Comparison of ENCODE assay signal across 1 cellular context in the genomic region with DNA sequence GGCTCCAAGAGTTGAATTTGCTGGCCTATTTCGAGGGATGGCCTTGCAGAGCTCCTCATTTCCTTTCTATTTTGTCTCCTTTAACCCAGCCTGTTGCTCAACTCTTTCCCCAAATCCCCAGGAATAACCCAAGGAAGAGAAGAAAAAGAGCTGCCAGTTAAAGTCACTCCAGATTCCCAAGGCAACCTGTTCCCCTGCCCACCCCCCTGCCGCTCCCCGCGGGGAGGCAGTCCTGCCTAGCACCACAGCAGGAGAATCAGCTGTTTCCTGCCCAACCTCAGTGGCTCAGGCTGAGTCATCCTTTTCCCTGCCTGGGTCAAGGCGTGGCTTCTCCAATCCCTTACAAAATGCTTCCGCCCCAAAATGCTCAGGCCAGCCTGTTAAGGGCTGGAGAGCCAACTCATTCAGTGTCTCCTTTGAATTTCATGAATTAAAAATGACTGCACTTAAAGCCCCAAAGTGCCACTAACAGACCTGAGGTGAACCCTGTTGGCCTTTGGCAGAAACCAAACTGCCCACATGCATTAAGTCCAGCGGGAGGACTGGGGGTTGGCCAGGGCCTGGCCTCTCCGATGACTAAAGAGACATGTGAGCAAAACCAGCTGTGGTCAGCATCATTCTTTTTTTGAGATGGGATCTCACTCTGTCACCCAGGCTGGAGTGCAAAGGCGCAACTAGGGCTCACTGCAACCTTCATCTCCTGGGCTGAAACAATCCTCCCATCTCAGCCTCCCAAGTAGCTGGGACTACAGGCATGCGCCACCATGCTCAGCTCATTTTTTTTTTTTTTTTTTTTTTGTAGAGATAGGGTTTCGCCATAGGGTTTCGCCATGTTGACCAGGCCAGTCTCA.
TF ChIP-seq lines count a peak whose summit lies in the region.

No MANE protein-coding gene starts in this region.

TF ChIP-seq in HepG2, 621 proteins besides CTCF, POLR2A, EP300 and RAD21 (continues in another document):
- TF ChIP-seq, protein P1, sequence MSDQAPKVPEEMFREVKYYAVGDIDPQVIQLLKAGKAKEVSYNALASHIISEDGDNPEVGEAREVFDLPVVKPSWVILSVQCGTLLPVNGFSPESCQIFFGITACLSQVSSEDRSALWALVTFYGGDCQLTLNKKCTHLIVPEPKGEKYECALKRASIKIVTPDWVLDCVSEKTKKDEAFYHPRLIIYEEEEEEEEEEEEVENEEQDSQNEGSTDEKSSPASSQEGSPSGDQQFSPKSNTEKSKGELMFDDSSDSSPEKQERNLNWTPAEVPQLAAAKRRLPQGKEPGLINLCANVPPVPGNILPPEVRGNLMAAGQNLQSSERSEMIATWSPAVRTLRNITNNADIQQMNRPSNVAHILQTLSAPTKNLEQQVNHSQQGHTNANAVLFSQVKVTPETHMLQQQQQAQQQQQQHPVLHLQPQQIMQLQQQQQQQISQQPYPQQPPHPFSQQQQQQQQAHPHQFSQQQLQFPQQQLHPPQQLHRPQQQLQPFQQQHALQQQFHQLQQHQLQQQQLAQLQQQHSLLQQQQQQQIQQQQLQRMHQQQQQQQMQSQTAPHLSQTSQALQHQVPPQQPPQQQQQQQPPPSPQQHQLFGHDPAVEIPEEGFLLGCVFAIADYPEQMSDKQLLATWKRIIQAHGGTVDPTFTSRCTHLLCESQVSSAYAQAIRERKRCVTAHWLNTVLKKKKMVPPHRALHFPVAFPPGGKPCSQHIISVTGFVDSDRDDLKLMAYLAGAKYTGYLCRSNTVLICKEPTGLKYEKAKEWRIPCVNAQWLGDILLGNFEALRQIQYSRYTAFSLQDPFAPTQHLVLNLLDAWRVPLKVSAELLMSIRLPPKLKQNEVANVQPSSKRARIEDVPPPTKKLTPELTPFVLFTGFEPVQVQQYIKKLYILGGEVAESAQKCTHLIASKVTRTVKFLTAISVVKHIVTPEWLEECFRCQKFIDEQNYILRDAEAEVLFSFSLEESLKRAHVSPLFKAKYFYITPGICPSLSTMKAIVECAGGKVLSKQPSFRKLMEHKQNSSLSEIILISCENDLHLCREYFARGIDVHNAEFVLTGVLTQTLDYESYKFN (CRISPR knock-in tag; conservative IDR thresholded peaks at IDR 0.05), result no peak
- TF ChIP-seq ATAD3A (CRISPR knock-in tag; IDR thresholded peaks at IDR 0.05) (no peak), THAP11 (CRISPR knock-in tag; IDR thresholded peaks at IDR 0.05) (no peak), AGO2 (optimal IDR thresholded peaks at IDR 0.05; ENCODE audit: low read depth, low read length) (no peak), ZSCAN22 (CRISPR knock-in tag; IDR thresholded peaks at IDR 0.05) (no peak), ZNF253 (CRISPR knock-in tag; IDR thresholded peaks at IDR 0.05; ENCODE audit: borderline replicate concordance) (no peak), ZNF615 (CRISPR knock-in tag; IDR thresholded peaks at IDR 0.05; ENCODE audit: borderline replicate concordance) (no peak), SIN3A (IDR thresholded peaks at IDR 0.05; ENCODE audit: borderline replicate concordance, low read depth, low read length) (no peak), CENPX (CRISPR knock-in tag; IDR thresholded peaks at IDR 0.05) (no peak), ZNF605 (CRISPR knock-in tag; IDR thresholded peaks at IDR 0.05) (no peak), JUN (CRISPR knock-in tag; IDR thresholded peaks at IDR 0.05) (no peak), ZNF331 (CRISPR knock-in tag; IDR thresholded peaks at IDR 0.05) (peak; percentile 14; the same call in 1 of the 2 replicates), PHB2 (IDR thresholded peaks at IDR 0.05; ENCODE audit: partially characterized antibody) (no peak), RARA (CRISPR knock-in tag; IDR thresholded peaks at IDR 0.05) (0 out of 2 replicates have a peak, but pooled peaks have one; percentile 15), TARDBP (CRISPR knock-in tag; IDR thresholded peaks at IDR 0.05) (no peak), HOXA7 (CRISPR knock-in tag; IDR thresholded peaks at IDR 0.05) (no peak), NFKBIZ (CRISPR knock-in tag; IDR thresholded peaks at IDR 0.05) (no peak), ZFP1 (CRISPR knock-in tag; IDR thresholded peaks at IDR 0.05) (no peak), KLF13 (CRISPR knock-in tag; IDR thresholded peaks at IDR 0.05) (no peak), SAP130 (CRISPR knock-in tag; IDR thresholded peaks at IDR 0.05; ENCODE audit: low read depth) (peak; percentile 65), TAF1 (CRISPR knock-in tag; IDR thresholded peaks at IDR 0.05) (no peak), ZNF350 (CRISPR knock-in tag; IDR thresholded peaks at IDR 0.05; ENCODE audit: borderline replicate concordance, low read depth) (no peak), ZNF891 (CRISPR knock-in tag; IDR thresholded peaks at IDR 0.05) (no peak)
- TF ChIP-seq, protein P2, sequence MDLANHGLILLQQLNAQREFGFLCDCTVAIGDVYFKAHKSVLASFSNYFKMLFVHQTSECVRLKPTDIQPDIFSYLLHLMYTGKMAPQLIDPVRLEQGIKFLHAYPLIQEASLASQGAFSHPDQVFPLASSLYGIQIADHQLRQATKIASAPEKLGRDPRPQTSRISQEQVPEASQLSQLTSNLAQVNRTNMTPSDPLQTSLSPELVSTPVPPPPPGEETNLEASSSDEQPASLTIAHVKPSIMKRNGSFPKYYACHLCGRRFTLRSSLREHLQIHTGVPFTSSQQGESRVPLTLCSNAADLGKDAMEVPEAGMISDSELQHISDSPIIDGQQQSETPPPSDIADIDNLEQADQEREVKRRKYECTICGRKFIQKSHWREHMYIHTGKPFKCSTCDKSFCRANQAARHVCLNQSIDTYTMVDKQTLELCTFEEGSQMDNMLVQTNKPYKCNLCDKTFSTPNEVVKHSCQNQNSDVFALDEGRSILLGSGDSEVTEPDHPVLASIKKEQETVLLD (CRISPR knock-in tag; IDR thresholded peaks at IDR 0.05; ENCODE audit: low read depth), result no peak
- TF ChIP-seq, protein P3, sequence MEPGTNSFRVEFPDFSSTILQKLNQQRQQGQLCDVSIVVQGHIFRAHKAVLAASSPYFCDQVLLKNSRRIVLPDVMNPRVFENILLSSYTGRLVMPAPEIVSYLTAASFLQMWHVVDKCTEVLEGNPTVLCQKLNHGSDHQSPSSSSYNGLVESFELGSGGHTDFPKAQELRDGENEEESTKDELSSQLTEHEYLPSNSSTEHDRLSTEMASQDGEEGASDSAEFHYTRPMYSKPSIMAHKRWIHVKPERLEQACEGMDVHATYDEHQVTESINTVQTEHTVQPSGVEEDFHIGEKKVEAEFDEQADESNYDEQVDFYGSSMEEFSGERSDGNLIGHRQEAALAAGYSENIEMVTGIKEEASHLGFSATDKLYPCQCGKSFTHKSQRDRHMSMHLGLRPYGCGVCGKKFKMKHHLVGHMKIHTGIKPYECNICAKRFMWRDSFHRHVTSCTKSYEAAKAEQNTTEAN (CRISPR knock-in tag; conservative IDR thresholded peaks at IDR 0.05), result no peak
- TF ChIP-seq, protein P4, sequence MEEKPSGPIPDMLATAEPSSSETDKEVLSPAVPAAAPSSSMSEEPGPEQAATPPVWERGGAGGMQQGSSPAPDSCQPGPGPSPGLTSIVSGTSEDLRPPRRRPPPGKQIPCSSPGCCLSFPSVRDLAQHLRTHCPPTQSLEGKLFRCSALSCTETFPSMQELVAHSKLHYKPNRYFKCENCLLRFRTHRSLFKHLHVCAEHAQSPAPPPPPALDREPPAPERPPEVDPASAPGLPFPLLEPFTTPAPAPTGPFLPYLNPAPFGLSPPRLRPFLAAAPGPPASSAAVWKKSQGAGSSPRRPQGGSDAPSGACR (CRISPR knock-in tag; IDR thresholded peaks at IDR 0.05), result no peak
- TF ChIP-seq, protein P5, sequence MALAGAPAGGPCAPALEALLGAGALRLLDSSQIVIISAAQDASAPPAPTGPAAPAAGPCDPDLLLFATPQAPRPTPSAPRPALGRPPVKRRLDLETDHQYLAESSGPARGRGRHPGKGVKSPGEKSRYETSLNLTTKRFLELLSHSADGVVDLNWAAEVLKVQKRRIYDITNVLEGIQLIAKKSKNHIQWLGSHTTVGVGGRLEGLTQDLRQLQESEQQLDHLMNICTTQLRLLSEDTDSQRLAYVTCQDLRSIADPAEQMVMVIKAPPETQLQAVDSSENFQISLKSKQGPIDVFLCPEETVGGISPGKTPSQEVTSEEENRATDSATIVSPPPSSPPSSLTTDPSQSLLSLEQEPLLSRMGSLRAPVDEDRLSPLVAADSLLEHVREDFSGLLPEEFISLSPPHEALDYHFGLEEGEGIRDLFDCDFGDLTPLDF (CRISPR knock-in tag; IDR thresholded peaks at IDR 0.05), result no peak
- TF ChIP-seq, protein P6, sequence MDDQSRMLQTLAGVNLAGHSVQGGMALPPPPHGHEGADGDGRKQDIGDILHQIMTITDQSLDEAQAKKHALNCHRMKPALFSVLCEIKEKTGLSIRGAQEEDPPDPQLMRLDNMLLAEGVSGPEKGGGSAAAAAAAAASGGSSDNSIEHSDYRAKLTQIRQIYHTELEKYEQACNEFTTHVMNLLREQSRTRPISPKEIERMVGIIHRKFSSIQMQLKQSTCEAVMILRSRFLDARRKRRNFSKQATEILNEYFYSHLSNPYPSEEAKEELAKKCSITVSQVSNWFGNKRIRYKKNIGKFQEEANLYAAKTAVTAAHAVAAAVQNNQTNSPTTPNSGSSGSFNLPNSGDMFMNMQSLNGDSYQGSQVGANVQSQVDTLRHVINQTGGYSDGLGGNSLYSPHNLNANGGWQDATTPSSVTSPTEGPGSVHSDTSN (CRISPR knock-in tag; IDR thresholded peaks at IDR 0.05; ENCODE audit: borderline replicate concordance), result no peak
- TF ChIP-seq, protein P7, sequence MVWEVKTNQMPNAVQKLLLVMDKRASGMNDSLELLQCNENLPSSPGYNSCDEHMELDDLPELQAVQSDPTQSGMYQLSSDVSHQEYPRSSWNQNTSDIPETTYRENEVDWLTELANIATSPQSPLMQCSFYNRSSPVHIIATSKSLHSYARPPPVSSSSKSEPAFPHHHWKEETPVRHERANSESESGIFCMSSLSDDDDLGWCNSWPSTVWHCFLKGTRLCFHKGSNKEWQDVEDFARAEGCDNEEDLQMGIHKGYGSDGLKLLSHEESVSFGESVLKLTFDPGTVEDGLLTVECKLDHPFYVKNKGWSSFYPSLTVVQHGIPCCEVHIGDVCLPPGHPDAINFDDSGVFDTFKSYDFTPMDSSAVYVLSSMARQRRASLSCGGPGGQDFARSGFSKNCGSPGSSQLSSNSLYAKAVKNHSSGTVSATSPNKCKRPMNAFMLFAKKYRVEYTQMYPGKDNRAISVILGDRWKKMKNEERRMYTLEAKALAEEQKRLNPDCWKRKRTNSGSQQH (CRISPR knock-in tag; IDR thresholded peaks at IDR 0.05; ENCODE audit: low read depth), result no peak
- TF ChIP-seq, protein P8, sequence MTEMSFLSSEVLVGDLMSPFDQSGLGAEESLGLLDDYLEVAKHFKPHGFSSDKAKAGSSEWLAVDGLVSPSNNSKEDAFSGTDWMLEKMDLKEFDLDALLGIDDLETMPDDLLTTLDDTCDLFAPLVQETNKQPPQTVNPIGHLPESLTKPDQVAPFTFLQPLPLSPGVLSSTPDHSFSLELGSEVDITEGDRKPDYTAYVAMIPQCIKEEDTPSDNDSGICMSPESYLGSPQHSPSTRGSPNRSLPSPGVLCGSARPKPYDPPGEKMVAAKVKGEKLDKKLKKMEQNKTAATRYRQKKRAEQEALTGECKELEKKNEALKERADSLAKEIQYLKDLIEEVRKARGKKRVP (CRISPR knock-in tag; IDR thresholded peaks at IDR 0.05), result no peak
- TF ChIP-seq, protein P9, sequence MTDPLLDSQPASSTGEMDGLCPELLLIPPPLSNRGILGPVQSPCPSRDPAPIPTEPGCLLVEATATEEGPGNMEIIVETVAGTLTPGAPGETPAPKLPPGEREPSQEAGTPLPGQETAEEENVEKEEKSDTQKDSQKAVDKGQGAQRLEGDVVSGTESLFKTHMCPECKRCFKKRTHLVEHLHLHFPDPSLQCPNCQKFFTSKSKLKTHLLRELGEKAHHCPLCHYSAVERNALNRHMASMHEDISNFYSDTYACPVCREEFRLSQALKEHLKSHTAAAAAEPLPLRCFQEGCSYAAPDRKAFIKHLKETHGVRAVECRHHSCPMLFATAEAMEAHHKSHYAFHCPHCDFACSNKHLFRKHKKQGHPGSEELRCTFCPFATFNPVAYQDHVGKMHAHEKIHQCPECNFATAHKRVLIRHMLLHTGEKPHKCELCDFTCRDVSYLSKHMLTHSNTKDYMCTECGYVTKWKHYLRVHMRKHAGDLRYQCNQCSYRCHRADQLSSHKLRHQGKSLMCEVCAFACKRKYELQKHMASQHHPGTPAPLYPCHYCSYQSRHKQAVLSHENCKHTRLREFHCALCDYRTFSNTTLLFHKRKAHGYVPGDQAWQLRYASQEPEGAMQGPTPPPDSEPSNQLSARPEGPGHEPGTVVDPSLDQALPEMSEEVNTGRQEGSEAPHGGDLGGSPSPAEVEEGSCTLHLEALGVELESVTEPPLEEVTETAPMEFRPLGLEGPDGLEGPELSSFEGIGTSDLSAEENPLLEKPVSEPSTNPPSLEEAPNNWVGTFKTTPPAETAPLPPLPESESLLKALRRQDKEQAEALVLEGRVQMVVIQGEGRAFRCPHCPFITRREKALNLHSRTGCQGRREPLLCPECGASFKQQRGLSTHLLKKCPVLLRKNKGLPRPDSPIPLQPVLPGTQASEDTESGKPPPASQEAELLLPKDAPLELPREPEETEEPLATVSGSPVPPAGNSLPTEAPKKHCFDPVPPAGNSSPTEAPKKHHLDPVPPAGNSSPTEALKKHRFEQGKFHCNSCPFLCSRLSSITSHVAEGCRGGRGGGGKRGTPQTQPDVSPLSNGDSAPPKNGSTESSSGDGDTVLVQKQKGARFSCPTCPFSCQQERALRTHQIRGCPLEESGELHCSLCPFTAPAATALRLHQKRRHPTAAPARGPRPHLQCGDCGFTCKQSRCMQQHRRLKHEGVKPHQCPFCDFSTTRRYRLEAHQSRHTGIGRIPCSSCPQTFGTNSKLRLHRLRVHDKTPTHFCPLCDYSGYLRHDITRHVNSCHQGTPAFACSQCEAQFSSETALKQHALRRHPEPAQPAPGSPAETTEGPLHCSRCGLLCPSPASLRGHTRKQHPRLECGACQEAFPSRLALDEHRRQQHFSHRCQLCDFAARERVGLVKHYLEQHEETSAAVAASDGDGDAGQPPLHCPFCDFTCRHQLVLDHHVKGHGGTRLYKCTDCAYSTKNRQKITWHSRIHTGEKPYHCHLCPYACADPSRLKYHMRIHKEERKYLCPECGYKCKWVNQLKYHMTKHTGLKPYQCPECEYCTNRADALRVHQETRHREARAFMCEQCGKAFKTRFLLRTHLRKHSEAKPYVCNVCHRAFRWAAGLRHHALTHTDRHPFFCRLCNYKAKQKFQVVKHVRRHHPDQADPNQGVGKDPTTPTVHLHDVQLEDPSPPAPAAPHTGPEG (CRISPR knock-in tag; IDR thresholded peaks at IDR 0.05), result no peak
- TF ChIP-seq, protein P10, sequence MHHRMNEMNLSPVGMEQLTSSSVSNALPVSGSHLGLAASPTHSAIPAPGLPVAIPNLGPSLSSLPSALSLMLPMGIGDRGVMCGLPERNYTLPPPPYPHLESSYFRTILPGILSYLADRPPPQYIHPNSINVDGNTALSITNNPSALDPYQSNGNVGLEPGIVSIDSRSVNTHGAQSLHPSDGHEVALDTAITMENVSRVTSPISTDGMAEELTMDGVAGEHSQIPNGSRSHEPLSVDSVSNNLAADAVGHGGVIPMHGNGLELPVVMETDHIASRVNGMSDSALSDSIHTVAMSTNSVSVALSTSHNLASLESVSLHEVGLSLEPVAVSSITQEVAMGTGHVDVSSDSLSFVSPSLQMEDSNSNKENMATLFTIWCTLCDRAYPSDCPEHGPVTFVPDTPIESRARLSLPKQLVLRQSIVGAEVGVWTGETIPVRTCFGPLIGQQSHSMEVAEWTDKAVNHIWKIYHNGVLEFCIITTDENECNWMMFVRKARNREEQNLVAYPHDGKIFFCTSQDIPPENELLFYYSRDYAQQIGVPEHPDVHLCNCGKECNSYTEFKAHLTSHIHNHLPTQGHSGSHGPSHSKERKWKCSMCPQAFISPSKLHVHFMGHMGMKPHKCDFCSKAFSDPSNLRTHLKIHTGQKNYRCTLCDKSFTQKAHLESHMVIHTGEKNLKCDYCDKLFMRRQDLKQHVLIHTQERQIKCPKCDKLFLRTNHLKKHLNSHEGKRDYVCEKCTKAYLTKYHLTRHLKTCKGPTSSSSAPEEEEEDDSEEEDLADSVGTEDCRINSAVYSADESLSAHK (CRISPR knock-in tag; IDR thresholded peaks at IDR 0.05; ENCODE audit: borderline replicate concordance), result no peak
- TF ChIP-seq, protein P11, sequence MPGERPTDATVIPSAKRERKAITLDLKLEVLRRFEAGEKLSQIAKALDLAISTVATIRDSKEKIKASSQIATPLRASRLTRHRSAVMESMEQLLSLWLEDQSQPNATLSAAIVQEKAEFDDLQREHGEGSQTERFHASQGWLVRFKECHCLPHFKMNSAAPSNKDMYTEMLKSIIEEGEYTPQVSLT (CRISPR knock-in tag; IDR thresholded peaks at IDR 0.05; ENCODE audit: borderline replicate concordance, low read depth), result no peak
